Comparison of ENCODE assay signal across 8 cellular contexts in genomic region chr16:4373909-4374742, GRCh38. TPM values are rescaled to one million over a fixed set of nuclear protein-coding genes. Genes with fewer than 3 reads are reported as not detected.
A peak's percentile ranks its signal among the peaks of the same experiment; 100 is the strongest.
DNase-seq lines count a peak whose midpoint lies in the region; ATAC-seq lines count a peak whose summit lies in the region.

No MANE protein-coding gene starts in this region.

- DNase-seq in AG08395 (ENCODE audit: low spot score) (peak; percentile 86), NCI-H69 (lab: John Stamatoyannopoulos, UW) (peak; percentile 51), epithelial cell of prostate (ENCODE audit: low read depth, low spot score) (peak; percentile 53), mucosa of gallbladder (ENCODE audit: low spot score) (peak; percentile 88), D341Med (ENCODE audit: low spot score) (no peak)

- peak overlapping the region; percentile 82 for H3K27ac ChIP-seq in epithelial cell of prostate

- ATAC-seq in HG03520 (IDR thresholded peaks at IDR 0.05; ENCODE audit: unreplicated experiment): no peak
- ATAC-seq in GM19023 (IDR thresholded peaks at IDR 0.05; ENCODE audit: unreplicated experiment): no peak
- no peak for ATAC-seq in GM21619 (IDR thresholded peaks at IDR 0.05; ENCODE audit: unreplicated experiment)

RNA-seq across cellular contexts. Expression of gene VASN, which starts 2.5 kb away (rescaled TPM):
- total RNA-seq in mucosa of gallbladder: 31.5 TPM

RNA-seq across cellular contexts. Expression of gene PAM16, which starts 23.0 kb away (rescaled TPM):
- 27.5 TPM for total RNA-seq in mucosa of gallbladder

RNA-seq across cellular contexts. Expression of gene CORO7, which starts 42.3 kb away (rescaled TPM):
- total RNA-seq in mucosa of gallbladder: 58.3 TPM

RNA-seq across cellular contexts. Expression of gene DNAJA3, which starts 51.5 kb away (rescaled TPM):
- 41.0 TPM for total RNA-seq in mucosa of gallbladder

RNA-seq across cellular contexts. Expression of gene GLIS2, which starts 58.3 kb away (rescaled TPM):
- total RNA-seq in mucosa of gallbladder: 22.2 TPM
